33 cellular contexts compared by ENCODE assay signal in genomic region chr12:47601071-47601470, GRCh38.
DNase-seq lines count a peak whose midpoint lies in the region; ATAC-seq lines count a peak whose summit lies in the region.
"Had no signal": no experiment of that assay in that cellular context is flagged by ENCODE, and none has a peak within 500 bp of the region (broad histone marks: within the 10 kb centered on the region; RNA-seq: fewer than 3 reads in every experiment).

No MANE protein-coding gene starts in this region.

- H3K9ac ChIP-seq in rectal smooth muscle tissue (ENCODE audit: low read length), result no peak overlapping the region
- H3K9ac ChIP-seq: BLaER1; BLaER1 treated with 17β-estradiol and CSF1 and Interleukin-3, amounts not matched to agents 10 nM and 100 nM had no signal

- no peaks in the 10 kb centered on the region for H3K27me3 Mint-ChIP-seq in activated naive CD8-positive, alpha-beta T cell treated with anti-CD3 and anti-CD28 coated beads, Interleukin-2, amount 50 U/mL, for 24 hours
- no peaks in the 10 kb centered on the region for H3K27me3 Mint-ChIP-seq in activated naive CD8-positive, alpha-beta T cell treated with anti-CD3 and anti-CD28 coated beads for 36 hours
- no peaks in the 10 kb centered on the region for H3K27me3 Mint-ChIP-seq in stimulated activated naive CD8-positive, alpha-beta T cell treated with anti-CD3 and anti-CD28 coated beads, Interleukin-15, amount 100 ng/mL, for 72 hours
- H3K27me3 Mint-ChIP-seq: B cell; CD4-positive, alpha-beta memory T cell; CD4-positive, alpha-beta T cell had no signal

- peaks cover 20% of the 10 kb centered on the region for H3K4me1 Mint-ChIP-seq in activated naive CD8-positive, alpha-beta T cell treated with anti-CD3 and anti-CD28 coated beads, Interleukin-2, amount 50 U/mL, for 24 hours
- peaks cover 9% of the 10 kb centered on the region for H3K4me1 Mint-ChIP-seq in activated naive CD8-positive, alpha-beta T cell treated with anti-CD3 and anti-CD28 coated beads for 36 hours
- H3K4me1 Mint-ChIP-seq in stimulated activated naive CD8-positive, alpha-beta T cell treated with anti-CD3 and anti-CD28 coated beads, Interleukin-15, amount 100 ng/mL, for 72 hours, result peaks cover 11% of the 10 kb centered on the region
- H3K4me1 Mint-ChIP-seq: B cell had no signal

- H3K4me1 ChIP-seq in rectal smooth muscle tissue (ENCODE audit: control insufficient read depth, insufficient read depth, low read length), result peaks cover 2% of the 10 kb centered on the region
- H3K4me1 ChIP-seq: A549, BE2C, BLaER1, Caco-2 had no signal

- ATAC-seq in activated naive CD8-positive, alpha-beta T cell treated with anti-CD3 and anti-CD28 coated beads, Interleukin-2, amount 50 U/mL, for 24 hours, result peak; percentile 61
- peak; percentile 64 for ATAC-seq in stimulated activated naive CD8-positive, alpha-beta T cell treated with anti-CD3 and anti-CD28 coated beads, Interleukin-15, Interleukin-2, amounts not matched to agents 100 U/mL and 50 U/mL, for 24 hours
- no peak for ATAC-seq in stimulated activated naive CD8-positive, alpha-beta T cell treated with anti-CD3 and anti-CD28 coated beads, Interleukin-15, amount 100 ng/mL, for 72 hours
- ATAC-seq: A549; CD8-positive, alpha-beta T cell had no signal

- no peak overlapping the region for H3K4me3 ChIP-seq in rectal smooth muscle tissue (ENCODE audit: low read length)
- H3K4me3 ChIP-seq: A549; BLaER1; BLaER1 treated with 17β-estradiol and CSF1 and Interleukin-3, amounts not matched to agents 10 nM and 100 nM had no signal

- no peak overlapping the region for H3K27ac Mint-ChIP-seq in activated naive CD8-positive, alpha-beta T cell treated with anti-CD3 and anti-CD28 coated beads, Interleukin-2, amount 50 U/mL, for 24 hours
- no peak overlapping the region for H3K27ac Mint-ChIP-seq in activated naive CD8-positive, alpha-beta T cell treated with anti-CD3 and anti-CD28 coated beads for 36 hours
- no peak overlapping the region for H3K27ac Mint-ChIP-seq in stimulated activated naive CD8-positive, alpha-beta T cell treated with anti-CD3 and anti-CD28 coated beads, Interleukin-15, amount 100 ng/mL, for 72 hours
- H3K27ac Mint-ChIP-seq: B cell; CD14-positive monocyte; CD4-positive, alpha-beta memory T cell; CD4-positive, alpha-beta T cell; CD4-positive, CD25-positive, alpha-beta regulatory T cell; CD8-positive, alpha-beta memory T cell; CD8-positive, alpha-beta T cell had no signal

- no peaks in the 10 kb centered on the region for H3K27me3 ChIP-seq in rectal smooth muscle tissue (ENCODE audit: control insufficient read depth, insufficient read depth, low read length)
- H3K27me3 ChIP-seq: BE2C; BLaER1; BLaER1 treated with 17β-estradiol and CSF1 and Interleukin-3, amounts not matched to agents 10 nM and 100 nM had no signal

- H3K36me3 ChIP-seq in rectal smooth muscle tissue (ENCODE audit: control insufficient read depth, insufficient read depth, low read length), result no peaks in the 10 kb centered on the region
- H3K36me3 ChIP-seq: BE2C had no signal

- DNase-seq in activated naive CD8-positive, alpha-beta T cell treated with anti-CD3 and anti-CD28 coated beads, Interleukin-2, amount 50 U/mL, for 24 hours, result no peak
- no peak for DNase-seq in activated naive CD8-positive, alpha-beta T cell treated with anti-CD3 and anti-CD28 coated beads for 36 hours
- no peak for DNase-seq in stimulated activated naive CD8-positive, alpha-beta T cell treated with anti-CD3 and anti-CD28 coated beads, Interleukin-15, Interleukin-2, amounts not matched to agents 100 U/mL and 50 U/mL, for 24 hours
- no peak for DNase-seq in stimulated activated naive CD8-positive, alpha-beta T cell treated with anti-CD3 and anti-CD28 coated beads, Interleukin-15, amount 100 ng/mL, for 72 hours
- no peak for DNase-seq in NCI-H2227 (lab: John Stamatoyannopoulos, UW; ENCODE audit: unreplicated experiment)
- DNase-seq: 8988T; ACHN; AML-193; BE2C; C1 segment of cervical spinal cord; Caco-2; Calu3; CD4-positive, alpha-beta memory T cell; CD4-positive, alpha-beta T cell; CD4-positive, CD25-positive, alpha-beta regulatory T cell; CD8-positive, alpha-beta memory T cell; CD8-positive, alpha-beta T cell; COR-L47; DMS 273 treated with DMSO at 0.1 percent for 48 hours; DMS153; DMS53; DMS79; DMS79 treated with DMSO at 0.1 percent for 48 hours; DND-41; EL had no signal

- peak overlapping the region; percentile 14 for H3K27ac ChIP-seq in rectal smooth muscle tissue (ENCODE audit: low read depth, low read length)
- H3K27ac ChIP-seq: 22Rv1; A549; BLaER1; BLaER1 treated with 17β-estradiol and CSF1 and Interleukin-3, amounts not matched to agents 10 nM and 100 nM; C4-2B had no signal

- peaks cover under 1% of the 10 kb centered on the region for H3K36me3 Mint-ChIP-seq in activated naive CD8-positive, alpha-beta T cell treated with anti-CD3 and anti-CD28 coated beads, Interleukin-2, amount 50 U/mL, for 24 hours (ENCODE audit: low read depth)
- H3K36me3 Mint-ChIP-seq in activated naive CD8-positive, alpha-beta T cell treated with anti-CD3 and anti-CD28 coated beads for 36 hours, result peaks cover 8% of the 10 kb centered on the region

- H3K9me3 Mint-ChIP-seq in activated naive CD8-positive, alpha-beta T cell treated with anti-CD3 and anti-CD28 coated beads, Interleukin-2, amount 50 U/mL, for 24 hours, result peaks cover 31% of the 10 kb centered on the region
- H3K9me3 Mint-ChIP-seq in activated naive CD8-positive, alpha-beta T cell treated with anti-CD3 and anti-CD28 coated beads for 36 hours, result peaks cover 10% of the 10 kb centered on the region
- peaks cover 11 to 24% of the 10 kb centered on the region in 2 donors for H3K9me3 Mint-ChIP-seq in stimulated activated naive CD8-positive, alpha-beta T cell treated with anti-CD3 and anti-CD28 coated beads, Interleukin-15, amount 100 ng/mL, for 72 hours

- no peak overlapping the region for H3K4me3 Mint-ChIP-seq in activated naive CD8-positive, alpha-beta T cell treated with anti-CD3 and anti-CD28 coated beads, Interleukin-2, amount 50 U/mL, for 24 hours
- H3K4me3 Mint-ChIP-seq in activated naive CD8-positive, alpha-beta T cell treated with anti-CD3 and anti-CD28 coated beads for 36 hours, result no peak overlapping the region
- H3K4me3 Mint-ChIP-seq in stimulated activated naive CD8-positive, alpha-beta T cell treated with anti-CD3 and anti-CD28 coated beads, Interleukin-15, amount 100 ng/mL, for 72 hours, result no peak overlapping the region
- H3K4me3 Mint-ChIP-seq: B cell; CD14-positive monocyte; CD4-positive, alpha-beta memory T cell; CD4-positive, alpha-beta T cell; CD4-positive, CD25-positive, alpha-beta regulatory T cell; CD8-positive, alpha-beta memory T cell; CD8-positive, alpha-beta T cell had no signal
